Comparison of ENCODE assay signal across 9 cellular contexts in genomic region chr1:206955476-206956312, GRCh38. TPM values are rescaled to one million over a fixed set of nuclear protein-coding genes. Genes with fewer than 3 reads are reported as not detected.
A peak's percentile ranks its signal among the peaks of the same experiment; 100 is the strongest.
DNase-seq lines count a peak whose midpoint lies in the region; ATAC-seq, FAIRE-seq and TF ChIP-seq lines count a peak whose summit lies in the region.
"Had no signal": no experiment of that assay in that cellular context is flagged by ENCODE, and none has a peak within 500 bp of the region (broad histone marks: within the 10 kb centered on the region; RNA-seq: fewer than 3 reads in every experiment).

No MANE protein-coding gene starts in this region.

- peak overlapping the region; percentile 88 for H3K9ac ChIP-seq in OCI-LY3 (ENCODE audit: low read length)
- peak overlapping the region; percentile 10 to 71 for H3K9ac ChIP-seq in mucosa of rectum (ENCODE audit: low read depth in 1 of 2, low read length in 2 of 2)

- peak overlapping the region; percentile 87 for H3K4me2 ChIP-seq in OCI-LY3 (ENCODE audit: low read length)

- TF ChIP-seq CTCF in OCI-LY3 (IDR thresholded peaks at IDR 0.05; ENCODE audit: low read depth, low read length) = no peak

- H3K79me2 ChIP-seq in OCI-LY3 (ENCODE audit: low read length) = no peaks in the 10 kb centered on the region

- H3K27me3 ChIP-seq in OCI-LY3 (ENCODE audit: low read depth, low read length) (no peaks in the 10 kb centered on the region), mucosa of rectum (ENCODE audit: control insufficient read depth in 2 of 2, insufficient read depth in 2 of 2, low read length in 2 of 2) (no peaks in the 10 kb centered on the region)

- no peaks in the 10 kb centered on the region for H3K36me3 ChIP-seq in OCI-LY3 (replicated peaks; ENCODE audit: low read depth, low read length)
- no peaks in the 10 kb centered on the region for H3K36me3 ChIP-seq in mucosa of rectum (ENCODE audit: control insufficient read depth in 2 of 2, insufficient read depth in 2 of 2, low read length in 2 of 2)

- FAIRE-seq in GM12892 (lab: Jason Lieb, UNC) = peak; percentile 14

- peak; percentile 36 for DNase-seq in GM12892 (ENCODE audit: insufficient read length)
- DNase-seq in NK-92 treated with Interleukin-12 subunit alpha and Interleukin-12 subunit beta, amount 100 ng/mL, for 24 hours (lab: John Stamatoyannopoulos, UW) = no peak
- no peak for DNase-seq in SIG-M5 (lab: John Stamatoyannopoulos, UW)
- DNase-seq in UCSD-AML1 (lab: John Stamatoyannopoulos, UW; ENCODE audit: unreplicated experiment) = no peak
- no peak for DNase-seq in NCI-H510A treated with DMSO at 0.1 percent for 48 hours (lab: John Stamatoyannopoulos, UW)
- DNase-seq: stimulated activated CD4-positive, alpha-beta T cell treated with anti-CD3 and anti-CD28 coated beads, Interleukin-4, amount 100 ng/mL, for 1 hour had no signal

- H3K9me3 ChIP-seq in OCI-LY3 (ENCODE audit: insufficient read depth, low read length) = no peaks in the 10 kb centered on the region
- H3K9me3 ChIP-seq in mucosa of rectum (ENCODE audit: control insufficient read depth in 2 of 2, low read length in 2 of 2) = no peaks in the 10 kb centered on the region

- no peak for TF ChIP-seq POLR2A in GM12892 (IDR thresholded peaks at IDR 0.05; ENCODE audit: low read depth, low read length)

- H3K27ac ChIP-seq in OCI-LY3 (ENCODE audit: low read length) = peak overlapping the region; percentile 96
- H3K27ac ChIP-seq in mucosa of rectum (ENCODE audit: low read depth in 2 of 2, low read length in 2 of 2) = peak overlapping the region; percentile 89 to 91

- no peaks in the 10 kb centered on the region for H4K20me1 ChIP-seq in OCI-LY3 (ENCODE audit: insufficient read depth, low read length)

- no peak overlapping the region for H2AFZ ChIP-seq in OCI-LY3 (ENCODE audit: low read depth, low read length)

- ATAC-seq in GM21717 (IDR thresholded peaks at IDR 0.05; ENCODE audit: unreplicated experiment) = peak; percentile 76

- H3K4me1 ChIP-seq in OCI-LY3 (ENCODE audit: low read length) (peaks cover 79% of the 10 kb centered on the region), mucosa of rectum (ENCODE audit: control insufficient read depth in 2 of 2, insufficient read depth in 2 of 2, low read length in 2 of 2) (peaks cover 43 to 57% of the 10 kb centered on the region in 2 donors)

- H3K4me3 ChIP-seq in OCI-LY3 (ENCODE audit: low read length) (peak overlapping the region; percentile 53), mucosa of rectum (ENCODE audit: low read length in 2 of 2) (peak overlapping the region in 1 of 2 donors; percentile 13)

RNA-seq across cellular contexts. Expression of gene PIGR, which starts 9.4 kb away (rescaled TPM):
- polyA plus RNA-seq in GM12892 (2012; ENCODE audit: missing spikeins) = 55.2 TPM

RNA-seq across cellular contexts. Expression of gene FCAMR, which starts 14.6 kb away (rescaled TPM):
- polyA plus RNA-seq in GM12892 (2012; ENCODE audit: missing spikeins) = not detected

RNA-seq across cellular contexts. Expression of gene FCMR, which starts 34.0 kb away (rescaled TPM):
- polyA plus RNA-seq in GM12892 (2012; ENCODE audit: missing spikeins) = 110 TPM

RNA-seq across cellular contexts. Expression of gene IL24, which starts 58.5 kb away (rescaled TPM):
- polyA plus RNA-seq in GM12892 (2012; ENCODE audit: missing spikeins) = 12.3 TPM
